15 cellular contexts compared by ENCODE assay signal in the genomic region with DNA sequence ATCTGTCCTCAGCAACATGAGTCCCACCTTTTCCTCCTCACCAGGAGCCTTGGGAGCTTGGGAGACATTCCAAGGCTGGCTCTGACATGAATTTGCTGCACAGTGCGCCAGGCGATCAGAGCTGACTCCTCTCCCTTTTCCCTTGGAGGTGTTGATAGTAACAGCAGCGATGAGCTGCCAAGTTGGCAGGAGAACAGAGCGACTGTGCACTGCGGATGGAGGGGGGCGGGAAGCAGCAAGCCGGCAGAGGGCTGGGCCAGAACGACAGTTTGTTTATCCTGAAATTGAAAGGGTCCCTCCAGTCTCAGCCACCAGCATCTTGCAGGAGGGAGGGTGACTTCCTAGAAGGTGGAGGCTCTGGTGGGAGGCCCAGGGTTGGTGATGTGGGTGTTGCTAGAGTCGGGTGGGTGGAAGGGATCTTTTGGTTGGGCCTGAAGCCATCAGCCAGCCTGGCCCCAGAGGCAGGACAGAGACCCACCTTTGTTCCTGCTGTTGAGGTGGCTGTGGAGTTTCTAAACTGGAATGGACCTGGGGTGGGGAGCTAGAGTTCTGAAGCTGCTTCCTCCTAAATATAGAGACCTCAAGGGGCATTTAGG. TPM values are rescaled to one million over a fixed set of nuclear protein-coding genes. Genes with fewer than 3 reads are reported as not detected.
DNase-seq lines count a peak whose midpoint lies in the region; ATAC-seq and TF ChIP-seq lines count a peak whose summit lies in the region.
"Had no signal": no experiment of that assay in that cellular context is flagged by ENCODE, and none has a peak within 500 bp of the region (broad histone marks: within the 10 kb centered on the region; RNA-seq: fewer than 3 reads in every experiment).

No MANE protein-coding gene starts in this region.

- no peaks in the 10 kb centered on the region for H3K9me3 ChIP-seq in upper lobe of right lung
- H3K9me3 ChIP-seq: SK-N-SH had no signal

- H3K36me3 Mint-ChIP-seq in activated naive CD4-positive, alpha-beta T cell treated with anti-CD3 and anti-CD28 coated beads for 36 hours (ENCODE audit: low read depth) = no peaks in the 10 kb centered on the region
- H3K36me3 Mint-ChIP-seq: naive thymus-derived CD4-positive, alpha-beta T cell had no signal

- intact Hi-C loops in activated naive CD4-positive, alpha-beta T cell treated with anti-CD3 and anti-CD28 coated beads for 36 hours (cut with micrococcal nuclease) = no loop called here
- intact Hi-C loops in left colon (cut with DNase I, micrococcal nuclease) = no loop called here
- intact Hi-C loops in upper lobe of right lung (cut with DNase I) = no loop called here

- TF ChIP-seq CTCF in cardiac fibroblast (IDR thresholded peaks at IDR 0.05; ENCODE audit: low read depth, low read length) = no peak
- TF ChIP-seq CTCF in upper lobe of right lung (IDR thresholded peaks at IDR 0.05) = no peak

- no peaks in the 10 kb centered on the region for H3K4me1 ChIP-seq in upper lobe of right lung

- CTCF ChIA-PET in activated naive CD4-positive, alpha-beta T cell treated with anti-CD3 and anti-CD28 coated beads for 36 hours (lab: Charles Lee) = interaction anchor here (1.2 kb wide), 1 partner anchor 9 kb away, joined by 3 read pairs; no protein-coding TSS in a partner anchor

- no peak for ATAC-seq in left colon
- peak; percentile 67 for ATAC-seq in upper lobe of right lung
- no peak for ATAC-seq in HG03439 (IDR thresholded peaks at IDR 0.05; ENCODE audit: unreplicated experiment)
- ATAC-seq: naive thymus-derived CD4-positive, alpha-beta T cell had no signal

- no peaks in the 10 kb centered on the region for H3K36me3 ChIP-seq in upper lobe of right lung

- no peaks in the 10 kb centered on the region for H3K27me3 Mint-ChIP-seq in activated naive CD4-positive, alpha-beta T cell treated with anti-CD3 and anti-CD28 coated beads for 36 hours (ENCODE audit: low read depth)

- H3K4me3 ChIP-seq in cardiac fibroblast (replicated peaks in 1 of 2; ENCODE audit: low read depth in 2 of 2, low read length in 2 of 2) (no peak overlapping the region), upper lobe of right lung (no peak overlapping the region)

- no peak overlapping the region for H3K4me3 Mint-ChIP-seq in activated naive CD4-positive, alpha-beta T cell treated with anti-CD3 and anti-CD28 coated beads for 36 hours
- H3K4me3 Mint-ChIP-seq: central memory CD8-positive, alpha-beta T cell; naive thymus-derived CD4-positive, alpha-beta T cell had no signal

- H3K4me1 Mint-ChIP-seq in activated naive CD4-positive, alpha-beta T cell treated with anti-CD3 and anti-CD28 coated beads for 36 hours (ENCODE audit: low read depth) = no peaks in the 10 kb centered on the region
- H3K4me1 Mint-ChIP-seq: central memory CD8-positive, alpha-beta T cell; naive thymus-derived CD4-positive, alpha-beta T cell had no signal

- no peak overlapping the region for H3K27ac ChIP-seq in upper lobe of right lung
- H3K27ac ChIP-seq: HL-60 had no signal

- H3K9me3 Mint-ChIP-seq in activated naive CD4-positive, alpha-beta T cell treated with anti-CD3 and anti-CD28 coated beads for 36 hours = no peaks in the 10 kb centered on the region
- H3K9me3 Mint-ChIP-seq: central memory CD8-positive, alpha-beta T cell; naive thymus-derived CD4-positive, alpha-beta T cell had no signal

- H3K27ac Mint-ChIP-seq in activated naive CD4-positive, alpha-beta T cell treated with anti-CD3 and anti-CD28 coated beads for 36 hours = no peak overlapping the region
- H3K27ac Mint-ChIP-seq: naive thymus-derived CD4-positive, alpha-beta T cell had no signal

- DNase-seq in activated naive CD4-positive, alpha-beta T cell treated with anti-CD3 and anti-CD28 coated beads for 36 hours = peak; percentile 7
- DNase-seq in activated naive CD4-positive, alpha-beta T cell treated with Interleukin-2 at 50 U/mL for 16 hours = no peak
- DNase-seq in cardiac fibroblast (ENCODE audit: low read depth in 2 of 2) = peak; percentile 6 to 67
- peak; percentile 33 to 54 for DNase-seq in left colon
- no peak for DNase-seq in upper lobe of right lung
- DNase-seq in D341Med (ENCODE audit: low spot score) = no peak
- no peak for DNase-seq in activated CD4-positive, alpha-beta T cell treated with anti-CD3 and anti-CD28 coated beads, Interleukin-2, amount 50 U/mL, for 4 hours
- DNase-seq: GDM1; naive thymus-derived CD4-positive, alpha-beta T cell; NCI-H1930; SK-N-SH; stimulated activated CD4-positive, alpha-beta T cell treated with anti-CD3 and anti-CD28 coated beads, Interleukin-4, amount 100 ng/mL, for 1 hour had no signal

- H3K27me3 ChIP-seq in upper lobe of right lung = no peaks in the 10 kb centered on the region

RNA-seq across cellular contexts. Expression of a gene that starts 22.5 kb away (rescaled TPM):
- total RNA-seq in activated naive CD4-positive, alpha-beta T cell treated with anti-CD3 and anti-CD28 coated beads for 36 hours = 10 to 100 TPM; 19.1 to 19.4 TPM
- total RNA-seq in left colon (10 to 100 TPM; 35.0 to 35.9 TPM), upper lobe of right lung (37.8 TPM)

RNA-seq across cellular contexts. Expression of a gene that starts 53.6 kb away (rescaled TPM):
- 100 to 1,000 TPM; 248 to 257 TPM for total RNA-seq in activated naive CD4-positive, alpha-beta T cell treated with anti-CD3 and anti-CD28 coated beads for 36 hours
- total RNA-seq in left colon = 100 to 1,000 TPM; 148 to 159 TPM
- 153 TPM for total RNA-seq in upper lobe of right lung

Comparison
In these comparisons a context has a peak if more than half of its experiments do, and no peak if none do; other contexts are left out.
1. DNase-seq: peak in activated naive CD4-positive, alpha-beta T cell treated with anti-CD3 and anti-CD28 coated beads for 36 hours (single experiment), cardiac fibroblast (2 of 2) and left colon (2 of 2); none in activated naive CD4-positive, alpha-beta T cell treated with Interleukin-2 at 50 U/mL for 16 hours (single experiment), upper lobe of right lung (single experiment), D341Med (single experiment) and activated CD4-positive, alpha-beta T cell treated with anti-CD3 and anti-CD28 coated beads, Interleukin-2, amount 50 U/mL, for 4 hours (0 of 2).